In the genomic region with DNA sequence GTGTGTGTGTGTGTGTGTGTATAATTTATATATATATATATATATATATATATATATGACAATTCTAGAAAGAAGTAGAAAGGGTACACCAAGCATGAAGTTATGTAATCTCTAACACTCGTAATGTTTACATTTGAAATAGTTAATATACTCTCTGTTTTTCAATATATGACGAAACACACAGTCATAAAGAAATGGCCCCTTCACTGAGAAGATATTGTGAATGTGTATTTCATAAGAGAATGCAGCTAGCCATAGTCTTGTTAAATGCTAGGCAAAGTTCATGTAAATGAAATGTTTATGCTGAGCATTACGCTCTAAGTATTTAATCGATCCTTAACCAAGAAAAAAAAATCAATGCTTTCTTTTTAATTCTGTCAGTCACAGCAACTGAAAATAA, we compare ENCODE assay signal across 26 cellular contexts.
"Had no signal": no experiment of that assay in that cellular context is flagged by ENCODE, and none has a peak within 500 bp of the region (broad histone marks: within the 10 kb centered on the region; RNA-seq: fewer than 3 reads in every experiment).

No MANE protein-coding gene starts in this region.

- H3K4me3 ChIP-seq: esophagus squamous epithelium, gastroesophageal sphincter, hepatocyte, spleen, suprapubic skin, tibial nerve had no signal

- DNase-seq: activated CD4-positive, alpha-beta memory T cell treated with anti-CD3 and anti-CD28 coated beads for 36 hours; activated CD4-positive, alpha-beta T cell treated with anti-CD3 and anti-CD28 coated beads, Interleukin-2, amount 10 ng/mL, durations not matched to agents 24 days and 14 days; activated CD4-positive, CD25-positive, alpha-beta regulatory T cell treated with anti-CD3 and anti-CD28 coated beads, Interleukin-2, amount 50 U/mL, for 72 hours; activated CD8-positive, alpha-beta memory T cell treated with anti-CD3 and anti-CD28 coated beads, Interleukin-2, amount 50 U/mL, for 4 hours; activated gamma-delta T cell; activated naive CD4-positive, alpha-beta T cell treated with anti-CD3 and anti-CD28 coated beads, Interleukin-2, amount 10 ng/mL, durations not matched to agents 7 days and 5 days; activated naive CD8-positive, alpha-beta T cell treated with anti-CD3 and anti-CD28 coated beads, Interleukin-2, amount 10 ng/mL, durations not matched to agents 7 days and 5 days; activated T-cell treated with anti-CD3 and anti-CD28 coated beads, Interleukin-2, amount 50 U/mL, for 1 hour; amygdala; caudate nucleus; endodermal cell; esophagus squamous epithelium; natural killer cell; posterior cingulate gyrus; right cardiac atrium; spleen; stimulated activated naive CD4-positive, alpha-beta T cell; T-helper 2 cell had no signal

- H3K36me3 Mint-ChIP-seq: activated CD4-positive, alpha-beta memory T cell treated with anti-CD3 and anti-CD28 coated beads for 36 hours; activated naive CD4-positive, alpha-beta T cell treated with anti-CD3 and anti-CD28 coated beads, Interleukin-2, amount 10 ng/mL, durations not matched to agents 7 days and 5 days; natural killer cell had no signal

- H3K9me3 ChIP-seq: esophagus squamous epithelium, gastroesophageal sphincter, spleen, suprapubic skin, tibial nerve had no signal

- H3K4me2 ChIP-seq: hepatocyte had no signal

- H3K9me3 Mint-ChIP-seq: activated CD4-positive, alpha-beta memory T cell treated with anti-CD3 and anti-CD28 coated beads for 36 hours; activated CD4-positive, alpha-beta T cell treated with anti-CD3 and anti-CD28 coated beads, Interleukin-2, amount 10 ng/mL, durations not matched to agents 24 days and 14 days; activated naive CD4-positive, alpha-beta T cell treated with anti-CD3 and anti-CD28 coated beads, Interleukin-2, amount 10 ng/mL, durations not matched to agents 7 days and 5 days; activated naive CD8-positive, alpha-beta T cell treated with anti-CD3 and anti-CD28 coated beads, Interleukin-2, amount 10 ng/mL, durations not matched to agents 7 days and 5 days; activated T-helper 1 cell treated with anti-CD3 and anti-CD28 coated beads, Interleukin-12 subunit alpha, Interleukin-12 subunit beta, Interleukin-2, Interleukin-4 antibody, amounts not matched to agents 30 ng/mL and 10 ng/mL and 1 ng/mL, durations not matched to agents 14 hours and 24 hours and 36 hours; dendritic cell treated with granulocyte-macrophage colony-stimulating factor and Interleukin-4, amounts not matched to agents 40 ng/mL and 50 ng/mL, for 4 days; endodermal cell; memory B cell; natural killer cell had no signal

- H3K27me3 Mint-ChIP-seq: activated CD4-positive, alpha-beta memory T cell treated with anti-CD3 and anti-CD28 coated beads for 36 hours; activated CD4-positive, alpha-beta T cell treated with anti-CD3 and anti-CD28 coated beads, Interleukin-2, amount 10 ng/mL, durations not matched to agents 24 days and 14 days; activated naive CD4-positive, alpha-beta T cell treated with anti-CD3 and anti-CD28 coated beads, Interleukin-2, amount 10 ng/mL, durations not matched to agents 7 days and 5 days; activated naive CD8-positive, alpha-beta T cell treated with anti-CD3 and anti-CD28 coated beads, Interleukin-2, amount 10 ng/mL, durations not matched to agents 7 days and 5 days; dendritic cell treated with granulocyte-macrophage colony-stimulating factor and Interleukin-4, amounts not matched to agents 40 ng/mL and 50 ng/mL, for 4 days; memory B cell had no signal

- H3K27ac Mint-ChIP-seq: activated CD4-positive, alpha-beta memory T cell treated with anti-CD3 and anti-CD28 coated beads for 36 hours; activated CD4-positive, alpha-beta T cell treated with anti-CD3 and anti-CD28 coated beads, Interleukin-2, amount 10 ng/mL, durations not matched to agents 24 days and 14 days; activated naive CD4-positive, alpha-beta T cell treated with anti-CD3 and anti-CD28 coated beads, Interleukin-2, amount 10 ng/mL, durations not matched to agents 7 days and 5 days; activated naive CD8-positive, alpha-beta T cell treated with anti-CD3 and anti-CD28 coated beads, Interleukin-2, amount 10 ng/mL, durations not matched to agents 7 days and 5 days; activated T-helper 1 cell treated with anti-CD3 and anti-CD28 coated beads, Interleukin-12 subunit alpha, Interleukin-12 subunit beta, Interleukin-2, Interleukin-4 antibody, amounts not matched to agents 30 ng/mL and 10 ng/mL and 1 ng/mL, durations not matched to agents 14 hours and 24 hours and 36 hours; dendritic cell treated with granulocyte-macrophage colony-stimulating factor and Interleukin-4, amounts not matched to agents 40 ng/mL and 50 ng/mL, for 4 days; endodermal cell; memory B cell had no signal

- H3K27me3 ChIP-seq: esophagus squamous epithelium, gastroesophageal sphincter, hepatocyte, spleen, suprapubic skin, tibial nerve had no signal

- H3K79me2 ChIP-seq: hepatocyte had no signal

- H3K27ac ChIP-seq: epithelial cell of prostate, esophagus squamous epithelium, gastroesophageal sphincter, suprapubic skin, tibial nerve had no signal

- H3K4me1 ChIP-seq: suprapubic skin had no signal

- H3K4me3 Mint-ChIP-seq: activated CD4-positive, alpha-beta memory T cell treated with anti-CD3 and anti-CD28 coated beads for 36 hours; activated CD4-positive, alpha-beta T cell treated with anti-CD3 and anti-CD28 coated beads, Interleukin-2, amount 10 ng/mL, durations not matched to agents 24 days and 14 days; activated naive CD4-positive, alpha-beta T cell treated with anti-CD3 and anti-CD28 coated beads, Interleukin-2, amount 10 ng/mL, durations not matched to agents 7 days and 5 days; activated naive CD8-positive, alpha-beta T cell treated with anti-CD3 and anti-CD28 coated beads, Interleukin-2, amount 10 ng/mL, durations not matched to agents 7 days and 5 days; activated T-helper 1 cell treated with anti-CD3 and anti-CD28 coated beads, Interleukin-12 subunit alpha, Interleukin-12 subunit beta, Interleukin-2, Interleukin-4 antibody, amounts not matched to agents 30 ng/mL and 10 ng/mL and 1 ng/mL, durations not matched to agents 14 hours and 24 hours and 36 hours; dendritic cell treated with granulocyte-macrophage colony-stimulating factor and Interleukin-4, amounts not matched to agents 40 ng/mL and 50 ng/mL, for 4 days; endodermal cell; memory B cell; natural killer cell had no signal

- H2AFZ ChIP-seq: hepatocyte had no signal

- H3K36me3 ChIP-seq: esophagus squamous epithelium, gastroesophageal sphincter, suprapubic skin had no signal
